8 cellular contexts compared by ENCODE assay signal in the genomic region with DNA sequence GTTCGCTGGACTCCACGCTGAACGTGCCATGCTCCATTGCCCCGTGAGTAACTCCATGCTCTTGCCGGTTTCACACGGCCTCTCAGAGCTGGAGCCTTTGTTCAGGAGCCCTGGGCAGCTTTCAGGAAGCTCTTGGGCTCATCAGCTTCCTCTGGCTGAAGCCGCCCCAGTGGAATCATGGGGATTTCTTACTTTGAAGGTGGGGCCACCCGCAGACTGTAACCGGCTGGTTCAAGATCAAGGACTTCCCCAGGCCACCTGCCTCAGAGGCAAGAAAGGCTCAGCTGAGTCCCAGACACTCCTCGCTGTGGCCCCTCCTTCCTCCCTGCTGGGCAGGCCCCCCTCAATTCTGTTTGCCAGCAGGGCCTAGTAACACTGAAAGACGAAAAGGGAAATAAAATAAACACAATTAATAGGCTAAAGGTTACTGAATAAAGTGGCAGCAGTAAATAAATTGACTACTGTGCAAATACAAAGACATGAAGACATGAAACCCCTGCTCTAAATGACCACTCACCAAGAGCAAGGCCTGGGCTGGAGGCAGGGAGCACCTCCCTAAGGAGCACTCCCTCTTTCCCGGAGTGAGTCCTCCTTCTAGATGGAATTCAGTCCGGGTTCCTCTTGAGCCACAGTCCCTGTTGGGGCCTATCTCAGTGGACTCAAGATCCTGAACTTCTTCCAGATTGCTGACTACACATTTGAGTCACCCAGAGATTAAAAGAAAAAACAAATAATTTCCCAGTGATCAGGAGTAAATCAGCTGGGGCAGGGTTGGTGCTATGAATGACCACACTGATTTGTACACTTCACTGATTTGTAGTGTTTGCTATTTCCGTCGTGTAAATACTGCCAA. TPM values are rescaled to one million over a fixed set of nuclear protein-coding genes. Genes with fewer than 3 reads are reported as not detected.
DNase-seq lines count a peak whose midpoint lies in the region; ATAC-seq and TF ChIP-seq lines count a peak whose summit lies in the region.

No MANE protein-coding gene starts in this region.

- H3K79me2 ChIP-seq in MM.1S (ENCODE audit: low read length), result no peaks in the 10 kb centered on the region

- DNase-seq in activated gamma-delta T cell treated with Interleukin-2 at 50 U/mL for 16 hours (peak; percentile 21), activated gamma-delta T cell (lab: John Stamatoyannopoulos, UW) (no peak), HCEC 1CT (peak; percentile 90), MM.1S (peak; percentile 71), kidney tubule cell (ENCODE audit: low spot score) (peak; percentile 83), ureter (ENCODE audit: low spot score) (peak; percentile 83)
- DNase-seq in activated naive CD4-positive, alpha-beta T cell treated with anti-CD3 and anti-CD28 coated beads, Interleukin-2, amount 50 U/mL, for 72 hours (ENCODE audit: low spot score in 2 of 2), result no peak
- no peak for DNase-seq in NK-92 treated with Interleukin-12 subunit alpha and Interleukin-12 subunit beta, amount 100 ng/mL, for 24 hours (lab: John Stamatoyannopoulos, UW)

- peaks cover 0 to 10% of the 10 kb centered on the region in 2 donors for H3K36me3 Mint-ChIP-seq in activated naive CD4-positive, alpha-beta T cell treated with anti-CD3 and anti-CD28 coated beads, Interleukin-2, amount 50 U/mL, for 72 hours

- H3K9ac ChIP-seq in MM.1S (ENCODE audit: low read length), result no peak overlapping the region

- H3K36me3 ChIP-seq in MM.1S (replicated peaks; ENCODE audit: insufficient read depth, low read length), result no peaks in the 10 kb centered on the region

- H3K27ac ChIP-seq in MM.1S (ENCODE audit: low read length), result no peak overlapping the region

- no peaks in the 10 kb centered on the region for H3K9me2 ChIP-seq in MM.1S (replicated peaks; ENCODE audit: insufficient read depth, low read length)

- peak overlapping the region; percentile 12 to 44 for H3K27ac Mint-ChIP-seq in activated naive CD4-positive, alpha-beta T cell treated with anti-CD3 and anti-CD28 coated beads, Interleukin-2, amount 50 U/mL, for 72 hours

- H3K4me2 ChIP-seq in MM.1S (ENCODE audit: low read depth, low read length), result no peak overlapping the region

- H3K9me3 Mint-ChIP-seq in activated naive CD4-positive, alpha-beta T cell treated with anti-CD3 and anti-CD28 coated beads, Interleukin-2, amount 50 U/mL, for 72 hours, result no peaks in the 10 kb centered on the region

- peak overlapping the region; percentile 52 for H2AFZ ChIP-seq in MM.1S (ENCODE audit: low read length)

- no peaks in the 10 kb centered on the region for H4K20me1 ChIP-seq in MM.1S (ENCODE audit: insufficient read depth, low read length)

- no peaks in the 10 kb centered on the region for H3K4me1 ChIP-seq in MM.1S (ENCODE audit: low read length)

- H3K4me3 ChIP-seq in MM.1S (ENCODE audit: low read length), result no peak overlapping the region

- no peaks in the 10 kb centered on the region for H3F3A ChIP-seq in MM.1S (ENCODE audit: insufficient read depth, low read length)

- H3K9me3 ChIP-seq in MM.1S (replicated peaks; ENCODE audit: insufficient read depth, low read length), result no peaks in the 10 kb centered on the region

- H3K27me3 ChIP-seq in MM.1S (replicated peaks; ENCODE audit: insufficient read depth, low read length), result no peaks in the 10 kb centered on the region

- ATAC-seq in activated naive CD4-positive, alpha-beta T cell treated with anti-CD3 and anti-CD28 coated beads, Interleukin-2, amount 50 U/mL, for 72 hours, result peak; percentile 55 to 86

- no peak for TF ChIP-seq CTCF in MM.1S (IDR thresholded peaks at IDR 0.05; ENCODE audit: low read length)

RNA-seq across cellular contexts. Expression of gene ZDHHC19, which starts 51.0 kb away (rescaled TPM):
- not detected for total RNA-seq in activated naive CD4-positive, alpha-beta T cell treated with anti-CD3 and anti-CD28 coated beads, Interleukin-2, amount 50 U/mL, for 72 hours
- not detected for total RNA-seq in ureter

RNA-seq across cellular contexts. Expression of gene SLC51A, which starts 56.2 kb away (rescaled TPM):
- not detected for total RNA-seq in activated naive CD4-positive, alpha-beta T cell treated with anti-CD3 and anti-CD28 coated beads, Interleukin-2, amount 50 U/mL, for 72 hours
- not detected for total RNA-seq in ureter

Comparison
In these comparisons a context has a peak if more than half of its experiments do, and no peak if none do; other contexts are left out.
1. DNase-seq: peak in activated gamma-delta T cell treated with Interleukin-2 at 50 U/mL for 16 hours (single experiment), HCEC 1CT (single experiment), MM.1S (single experiment), kidney tubule cell (single experiment) and ureter (single experiment); none in activated gamma-delta T cell (single experiment), activated naive CD4-positive, alpha-beta T cell treated with anti-CD3 and anti-CD28 coated beads, Interleukin-2, amount 50 U/mL, for 72 hours (0 of 2) and NK-92 treated with Interleukin-12 subunit alpha and Interleukin-12 subunit beta, amount 100 ng/mL, for 24 hours (single experiment).